Comparison of ENCODE assay signal across 19 cellular contexts in genomic region chr10:51162002-51162401, GRCh38.
DNase-seq lines count a peak whose midpoint lies in the region; ATAC-seq and TF ChIP-seq lines count a peak whose summit lies in the region.
"Had no signal": no experiment of that assay in that cellular context is flagged by ENCODE, and none has a peak within 500 bp of the region (broad histone marks: within the 10 kb centered on the region; RNA-seq: fewer than 3 reads in every experiment).

No MANE protein-coding gene starts in this region.

- no peak overlapping the region for H2AFZ ChIP-seq in GM23338

- peaks cover 5% of the 10 kb centered on the region for H3K4me1 ChIP-seq in GM23338 (ENCODE audit: insufficient read depth)
- H3K4me1 ChIP-seq: right lobe of liver had no signal

- H3K4me3 ChIP-seq in GM23338, result no peak overlapping the region
- H3K4me3 ChIP-seq in fibroblast of mammary gland (ENCODE audit: control insufficient read depth, low read depth, low read length), result no peak overlapping the region
- H3K4me3 ChIP-seq: right lobe of liver had no signal

- no peaks in the 10 kb centered on the region for H3K79me2 ChIP-seq in GM23338 (replicated peaks; ENCODE audit: insufficient read depth)

- peak; percentile 95 for ATAC-seq in GM23338
- ATAC-seq in WTC11, result peak; percentile 94
- no peak for ATAC-seq in GM18519 (IDR thresholded peaks at IDR 0.05; ENCODE audit: low FRiP score, unreplicated experiment)
- no peak for ATAC-seq in activated CD8-positive, alpha-beta T cell treated with anti-CD3 and anti-CD28 coated beads for 36 hours
- ATAC-seq: left lobe of liver; right lobe of liver; stimulated activated memory B cell treated with anti-CD40 and anti-IgM and Interleukin-4, amounts not matched to agents 10 μg/mL and 1 μg/mL and 100 μg/mL, for 72 hours had no signal

- H3K9me3 Mint-ChIP-seq in GM23338, result peaks cover 20% of the 10 kb centered on the region
- H3K9me3 Mint-ChIP-seq in WTC11, result peaks cover 10% of the 10 kb centered on the region
- H3K9me3 Mint-ChIP-seq in CD14-positive monocyte, result peaks cover 2 to 12% (median 5%) of the 10 kb centered on the region in 7 donors
- no peaks in the 10 kb centered on the region for H3K9me3 Mint-ChIP-seq in activated CD8-positive, alpha-beta T cell treated with anti-CD3 and anti-CD28 coated beads for 36 hours
- H3K9me3 Mint-ChIP-seq: activated CD4-positive, alpha-beta T cell treated with anti-CD3 and anti-CD28 coated beads, Interleukin-2, amount 10 ng/mL, durations not matched to agents 7 days and 5 days had no signal

- no peaks in the 10 kb centered on the region for H3K9me2 ChIP-seq in GM23338 (ENCODE audit: insufficient read depth)

- H4K20me1 ChIP-seq in GM23338 (replicated peaks; ENCODE audit: insufficient read depth), result no peaks in the 10 kb centered on the region

- 0 out of 2 replicates have a peak overlapping the region, but pooled peaks have one; percentile 22 for H3K4me2 ChIP-seq in GM23338
- H3K4me2 ChIP-seq: KMS-11 had no signal

- H3K27ac ChIP-seq in GM23338 (ENCODE audit: low read depth), result no peak overlapping the region
- H3K27ac ChIP-seq: KMS-11, right lobe of liver had no signal

- H3K4me1 Mint-ChIP-seq in GM23338, result peaks cover 13% of the 10 kb centered on the region
- peaks cover 32% of the 10 kb centered on the region for H3K4me1 Mint-ChIP-seq in WTC11
- H3K4me1 Mint-ChIP-seq in CD14-positive monocyte, result no peaks in the 10 kb centered on the region
- no peaks in the 10 kb centered on the region for H3K4me1 Mint-ChIP-seq in activated CD8-positive, alpha-beta T cell treated with anti-CD3 and anti-CD28 coated beads for 36 hours (ENCODE audit: low read depth)
- H3K4me1 Mint-ChIP-seq: activated CD4-positive, alpha-beta T cell treated with anti-CD3 and anti-CD28 coated beads, Interleukin-2, amount 10 ng/mL, durations not matched to agents 7 days and 5 days; CD4-positive, alpha-beta memory T cell; stimulated activated memory B cell treated with anti-CD40 and anti-IgM and Interleukin-4, amounts not matched to agents 10 μg/mL and 1 μg/mL and 100 μg/mL, for 72 hours had no signal

- no peak overlapping the region for H3K4me3 Mint-ChIP-seq in GM23338
- no peak overlapping the region for H3K4me3 Mint-ChIP-seq in WTC11
- H3K4me3 Mint-ChIP-seq in CD14-positive monocyte, result no peak overlapping the region
- H3K4me3 Mint-ChIP-seq in activated CD8-positive, alpha-beta T cell treated with anti-CD3 and anti-CD28 coated beads for 36 hours, result no peak overlapping the region
- H3K4me3 Mint-ChIP-seq: activated CD4-positive, alpha-beta T cell treated with anti-CD3 and anti-CD28 coated beads, Interleukin-2, amount 10 ng/mL, durations not matched to agents 7 days and 5 days; CD4-positive, alpha-beta memory T cell; stimulated activated memory B cell treated with anti-CD40 and anti-IgM and Interleukin-4, amounts not matched to agents 10 μg/mL and 1 μg/mL and 100 μg/mL, for 72 hours had no signal

- POLR2A ChIA-PET in WTC11 (lab: Charles Lee), result no interaction called here
- POLR2A ChIA-PET in activated CD8-positive, alpha-beta T cell treated with anti-CD3 and anti-CD28 coated beads for 36 hours (lab: Charles Lee), result no interaction called here

- DNase-seq in GM23338 (ENCODE audit: low spot score) (peak; percentile 75), WTC11 (ENCODE audit: low spot score) (peak; percentile 34), fibroblast of mammary gland (ENCODE audit: low read depth) (peak; percentile 7), iris pigment epithelial cell (ENCODE audit: low read depth) (peak; percentile 12), CD14-positive monocyte (ENCODE audit: low spot score) (no peak), DMS79 treated with DMSO at 0.1 percent for 48 hours (lab: John Stamatoyannopoulos, UW) (no peak)
- no peak for DNase-seq in activated CD8-positive, alpha-beta T cell treated with anti-CD3 and anti-CD28 coated beads for 36 hours
- DNase-seq: activated CD4-positive, alpha-beta T cell treated with anti-CD3 and anti-CD28 coated beads, Interleukin-2, amount 10 ng/mL, durations not matched to agents 7 days and 5 days; activated CD8-positive, alpha-beta memory T cell treated with anti-CD3 and anti-CD28 coated beads, Interleukin-2, amount 50 U/mL, for 48 hours; activated gamma-delta T cell; CD4-positive, alpha-beta memory T cell; NCI-H187 treated with DMSO at 0.1 percent for 48 hours; NCI-H510A; right lobe of liver; RPMI8226 had no signal

- no peaks in the 10 kb centered on the region for H3K27me3 Mint-ChIP-seq in GM23338 (ENCODE audit: insufficient read depth, low read depth, poor library complexity)
- H3K27me3 Mint-ChIP-seq in WTC11 (ENCODE audit: low read depth), result no peaks in the 10 kb centered on the region
- no peaks in the 10 kb centered on the region for H3K27me3 Mint-ChIP-seq in CD14-positive monocyte (ENCODE audit: low read depth in 3 of 3)
- no peaks in the 10 kb centered on the region for H3K27me3 Mint-ChIP-seq in activated CD8-positive, alpha-beta T cell treated with anti-CD3 and anti-CD28 coated beads for 36 hours
- H3K27me3 Mint-ChIP-seq: activated CD4-positive, alpha-beta T cell treated with anti-CD3 and anti-CD28 coated beads, Interleukin-2, amount 10 ng/mL, durations not matched to agents 7 days and 5 days; CD4-positive, alpha-beta memory T cell; stimulated activated memory B cell treated with anti-CD40 and anti-IgM and Interleukin-4, amounts not matched to agents 10 μg/mL and 1 μg/mL and 100 μg/mL, for 72 hours had no signal

- H3K27me3 ChIP-seq in GM23338 (ENCODE audit: insufficient read depth), result no peaks in the 10 kb centered on the region
- H3K27me3 ChIP-seq: right lobe of liver had no signal

- CTCF ChIA-PET in WTC11 (lab: Charles Lee), result interaction anchor here (1.0 kb wide), 1 partner anchor 79 kb away, joined by 4 read pairs; no protein-coding TSS in a partner anchor
- CTCF ChIA-PET in activated CD8-positive, alpha-beta T cell treated with anti-CD3 and anti-CD28 coated beads for 36 hours (lab: Charles Lee), result no interaction called here

- H3K27ac Mint-ChIP-seq in GM23338 (no peak overlapping the region), WTC11 (no peak overlapping the region; the same call in 1 of the 2 replicates), CD14-positive monocyte (no peak overlapping the region)
- no peak overlapping the region for H3K27ac Mint-ChIP-seq in activated CD8-positive, alpha-beta T cell treated with anti-CD3 and anti-CD28 coated beads for 36 hours
- H3K27ac Mint-ChIP-seq: activated CD4-positive, alpha-beta T cell treated with anti-CD3 and anti-CD28 coated beads, Interleukin-2, amount 10 ng/mL, durations not matched to agents 7 days and 5 days; CD4-positive, alpha-beta memory T cell; stimulated activated memory B cell treated with anti-CD40 and anti-IgM and Interleukin-4, amounts not matched to agents 10 μg/mL and 1 μg/mL and 100 μg/mL, for 72 hours had no signal

- intact Hi-C loops in CD14-positive monocyte (cut with micrococcal nuclease), result no loop called here
- intact Hi-C loops in activated CD8-positive, alpha-beta T cell treated with anti-CD3 and anti-CD28 coated beads for 36 hours (cut with micrococcal nuclease), result no loop called here

- TF ChIP-seq CTCF in GM23338 (conservative IDR thresholded peaks at IDR 0.05; ENCODE audit: low read depth in 2 of 2), result no peak
- no peak for TF ChIP-seq CTCF in WTC11 (IDR thresholded peaks at IDR 0.05)
- TF ChIP-seq CTCF in fibroblast of mammary gland (conservative IDR thresholded peaks at IDR 0.05; ENCODE audit: control insufficient read depth, insufficient read depth, low read depth, low read length), result no peak
- no peak for TF ChIP-seq CTCF in CD14-positive monocyte (IDR thresholded peaks at IDR 0.05)
- TF ChIP-seq CTCF in activated CD8-positive, alpha-beta T cell treated with anti-CD3 and anti-CD28 coated beads for 36 hours (IDR thresholded peaks at IDR 0.05), result no peak

- H3K36me3 ChIP-seq in GM23338 (ENCODE audit: insufficient read depth), result no peaks in the 10 kb centered on the region
- H3K36me3 ChIP-seq: right lobe of liver had no signal

- peaks cover 26% of the 10 kb centered on the region for H3K36me3 Mint-ChIP-seq in GM23338 (ENCODE audit: low read depth)
- peaks cover 25% of the 10 kb centered on the region for H3K36me3 Mint-ChIP-seq in WTC11
- H3K36me3 Mint-ChIP-seq in CD14-positive monocyte, result no peaks in the 10 kb centered on the region
- no peaks in the 10 kb centered on the region for H3K36me3 Mint-ChIP-seq in activated CD8-positive, alpha-beta T cell treated with anti-CD3 and anti-CD28 coated beads for 36 hours (ENCODE audit: low read depth)
- H3K36me3 Mint-ChIP-seq: CD4-positive, alpha-beta memory T cell; stimulated activated memory B cell treated with anti-CD40 and anti-IgM and Interleukin-4, amounts not matched to agents 10 μg/mL and 1 μg/mL and 100 μg/mL, for 72 hours had no signal

- H3F3A ChIP-seq in GM23338 (replicated peaks; ENCODE audit: low read depth), result no peaks in the 10 kb centered on the region

TF ChIP-seq in GM23338, 12 proteins besides CTCF, POLR2A, EP300 and RAD21 (continues in another document):
- TF ChIP-seq POLR2AphosphoS5 (IDR thresholded peaks at IDR 0.05; ENCODE audit: low read depth) (no peak), CREB1 (CRISPR knock-in tag; IDR thresholded peaks at IDR 0.05; ENCODE audit: low read depth) (no peak)

TF ChIP-seq in WTC11, 78 proteins besides CTCF, POLR2A, EP300 and RAD21:
- TF ChIP-seq TEAD4 (CRISPR knock-in tag; IDR thresholded peaks at IDR 0.05) (no peak), TP53 (CRISPR knock-in tag; IDR thresholded peaks at IDR 0.05) (no peak), ZNF138 (CRISPR knock-in tag; conservative IDR thresholded peaks at IDR 0.05) (no peak)

Comparison
In these comparisons a context has a peak if more than half of its experiments do, and no peak if none do; other contexts are left out.
1. ATAC-seq: peak in GM23338 (single experiment) and WTC11 (single experiment); none in GM18519 (single experiment) and activated CD8-positive, alpha-beta T cell treated with anti-CD3 and anti-CD28 coated beads for 36 hours (single experiment).
2. DNase-seq: peak in GM23338 (single experiment), WTC11 (single experiment), fibroblast of mammary gland (single experiment) and iris pigment epithelial cell (single experiment); none in CD14-positive monocyte (single experiment), DMS79 treated with DMSO at 0.1 percent for 48 hours (single experiment) and activated CD8-positive, alpha-beta T cell treated with anti-CD3 and anti-CD28 coated beads for 36 hours (single experiment).